Comparison of ENCODE assay signal across 18 cellular contexts in genomic region chr20:58753929-58754551, GRCh38.
"Had no signal": no experiment of that assay in that cellular context is flagged by ENCODE, and none has a peak within 500 bp of the region (broad histone marks: within the 10 kb centered on the region; RNA-seq: fewer than 3 reads in every experiment).

No MANE protein-coding gene starts in this region.

- ATAC-seq: activated CD8-positive, alpha-beta T cell treated with anti-CD3 and anti-CD28 coated beads for 36 hours; left lung had no signal

- H3K27ac Mint-ChIP-seq: activated CD4-positive, alpha-beta T cell treated with anti-CD3 and anti-CD28 coated beads, Interleukin-2, amount 10 ng/mL, durations not matched to agents 24 days and 14 days; activated CD8-positive, alpha-beta T cell treated with anti-CD3 and anti-CD28 coated beads for 36 hours; activated naive CD8-positive, alpha-beta T cell; stimulated activated naive CD8-positive, alpha-beta T cell treated with anti-CD3 and anti-CD28 coated beads, Interleukin-15, Interleukin-2, amounts not matched to agents 100 ng/mL and 50 ng/mL, for 24 hours had no signal

- H3K4me3 Mint-ChIP-seq: activated CD4-positive, alpha-beta T cell treated with anti-CD3 and anti-CD28 coated beads, Interleukin-2, amount 10 ng/mL, durations not matched to agents 24 days and 14 days; activated CD8-positive, alpha-beta T cell treated with anti-CD3 and anti-CD28 coated beads for 36 hours; activated naive CD8-positive, alpha-beta T cell; neural crest cell; stimulated activated naive CD8-positive, alpha-beta T cell treated with anti-CD3 and anti-CD28 coated beads, Interleukin-15, Interleukin-2, amounts not matched to agents 100 ng/mL and 50 ng/mL, for 24 hours had no signal

- H3K36me3 Mint-ChIP-seq: activated naive CD8-positive, alpha-beta T cell had no signal

- H3K4me1 Mint-ChIP-seq: activated CD4-positive, alpha-beta T cell treated with anti-CD3 and anti-CD28 coated beads, Interleukin-2, amount 10 ng/mL, durations not matched to agents 24 days and 14 days; neural crest cell had no signal

- H3K9me3 Mint-ChIP-seq: activated CD4-positive, alpha-beta T cell treated with anti-CD3 and anti-CD28 coated beads, Interleukin-2, amount 10 ng/mL, durations not matched to agents 24 days and 14 days; activated CD8-positive, alpha-beta T cell treated with anti-CD3 and anti-CD28 coated beads for 36 hours; neural crest cell; stimulated activated naive CD8-positive, alpha-beta T cell treated with anti-CD3 and anti-CD28 coated beads, Interleukin-15, Interleukin-2, amounts not matched to agents 100 ng/mL and 50 ng/mL, for 24 hours had no signal

- DNase-seq: activated CD4-positive, alpha-beta T cell treated with anti-CD3 and anti-CD28 coated beads, Interleukin-2, amount 10 ng/mL, durations not matched to agents 24 days and 14 days; activated CD8-positive, alpha-beta T cell treated with anti-CD3 and anti-CD28 coated beads for 36 hours; activated gamma-delta T cell treated with Interleukin-2 at 50 U/mL for 16 hours; amniotic stem cell; dermis blood vessel endothelial cell; effector memory CD4-positive, alpha-beta T cell; hippocampal formation; kidney; left lung; right cardiac atrium; stimulated activated CD4-positive, alpha-beta T cell treated with anti-CD3 and anti-CD28 coated beads, Interleukin-15, amount 100 ng/mL, for 24 hours; stimulated activated CD4-positive, alpha-beta T cell treated with anti-CD3 and anti-CD28 coated beads, Interleukin-2, amount 100 ng/mL, for 48 hours; T-helper 1 cell; T1000; trophoblast cell had no signal
